11 cellular contexts compared by ENCODE assay signal in genomic region chr2:112579280-112579679, GRCh38. TPM values are rescaled to one million over a fixed set of nuclear protein-coding genes. Genes with fewer than 3 reads are reported as not detected.
A peak's percentile ranks its signal among the peaks of the same experiment; 100 is the strongest.
DNase-seq lines count a peak whose midpoint lies in the region; ATAC-seq, FAIRE-seq and TF ChIP-seq lines count a peak whose summit lies in the region.
"Had no signal": no experiment of that assay in that cellular context is flagged by ENCODE, and none has a peak within 500 bp of the region (broad histone marks: within the 10 kb centered on the region; RNA-seq: fewer than 3 reads in every experiment).

No MANE protein-coding gene starts in this region.

- DNase-seq in Caki2 (ENCODE audit: low read depth) (peak; percentile 78), NAMALWA (ENCODE audit: low spot score) (peak; percentile 33), GM12878 (ENCODE audit: low read depth, low spot score) (no peak), kidney tubule cell (ENCODE audit: low spot score) (peak; percentile 85), frontal cortex (ENCODE audit: low spot score in 2 of 2) (no peak), NCI-H82 treated with DMSO at 0.1 percent for 48 hours (lab: John Stamatoyannopoulos, UW; ENCODE audit: unreplicated experiment) (no peak), DMS114 treated with DMSO at 0.1 percent for 48 hours (lab: John Stamatoyannopoulos, UW; ENCODE audit: unreplicated experiment) (no peak)
- DNase-seq in stimulated activated CD4-positive, alpha-beta T cell treated with anti-CD3 and anti-CD28 coated beads, Interleukin-15, amount 100 ng/mL, for 24 hours: no peak
- DNase-seq: pancreas had no signal

- no peak overlapping the region for H3K4me3 ChIP-seq in GM12878
- H3K4me3 ChIP-seq: pancreas had no signal

- intact Hi-C loops in GM12878 (cut with micrococcal nuclease; ENCODE audit: unreplicated experiment): no loop called here

- H3K36me3 ChIP-seq in GM12878 (ENCODE audit: control insufficient read depth in 2 of 2, insufficient read depth in 2 of 2, low read length in 1 of 2): peaks cover 3 to 16% of the 10 kb centered on the region in 2 experiments

- no peak for TF ChIP-seq EP300 in GM12878 (IDR thresholded peaks at IDR 0.05; ENCODE audit: borderline replicate concordance in 1 of 2, control insufficient read depth in 1 of 2, low read depth in 2 of 2, low read length in 2 of 2)

- no peaks in the 10 kb centered on the region for H4K20me1 ChIP-seq in GM12878 (ENCODE audit: control insufficient read depth, insufficient read depth)

- no peak for FAIRE-seq in GM12878 (lab: Jason Lieb, UNC)
- no peak for FAIRE-seq in frontal cortex (lab: Jason Lieb, UNC)
- FAIRE-seq: islet of Langerhans, pancreas, TTC549 had no signal

- no peak overlapping the region for H2AFZ ChIP-seq in GM12878 (ENCODE audit: control insufficient read depth, low read depth, low read length)

- POLR2A ChIA-PET in GM12878 (lab: Charles Lee): no interaction called here

- H3K79me2 ChIP-seq in GM12878 (ENCODE audit: control insufficient read depth, insufficient read depth, low read length): no peaks in the 10 kb centered on the region

- no peaks in the 10 kb centered on the region for H3K9me3 ChIP-seq in GM12878 (replicated peaks; ENCODE audit: control insufficient read depth, insufficient read depth, low read length)
- H3K9me3 ChIP-seq: pancreas had no signal

- no peak overlapping the region for H3K4me2 ChIP-seq in GM12878 (ENCODE audit: control insufficient read depth, insufficient read depth)

- SMC1A ChIA-PET in GM12878 (lab: Charles Lee; ENCODE audit: uncharacterized antibody, unreplicated experiment): no interaction called here

- H3K9ac ChIP-seq in GM12878 (ENCODE audit: control insufficient read depth, insufficient read depth, low read length): no peak overlapping the region

- ATAC-seq in GM12878: no peak

- peaks cover 10% of the 10 kb centered on the region for H3K4me1 ChIP-seq in GM12878 (ENCODE audit: control insufficient read depth, insufficient read depth, low read length)

- BruUV-seq in GM12878 (replicated peaks; lab: Mats Ljungman, UMichigan): no TSS peak

- in situ Hi-C loops in Caki2 (cut with HindIII; ENCODE audit: low pct_unique_long_range_greater_than_20kb, low sequenced_read_pairs): no loop called here
- in situ Hi-C loops in GM12878 (cut with MboI): no loop called here

- no peak for TF ChIP-seq CTCF in GM12878 (IDR thresholded peaks at IDR 0.05 in 2 of 3, conservative IDR thresholded peaks at IDR 0.05 in 1 of 3; ENCODE audit: control insufficient read depth in 2 of 3, extremely low read depth in 1 of 3, insufficient read depth in 1 of 3, low read depth in 3 of 3, low read length in 3 of 3)

- H3K27me3 ChIP-seq in GM12878 (replicated peaks in 1 of 2; ENCODE audit: control insufficient read depth in 2 of 2, insufficient read depth in 2 of 2, low read length in 1 of 2): no peaks in the 10 kb centered on the region
- H3K27me3 ChIP-seq: pancreas had no signal

- H3K27ac ChIP-seq in GM12878 (ENCODE audit: control insufficient read depth, insufficient read depth): no peak overlapping the region
- H3K27ac ChIP-seq: pancreas had no signal

- CTCF ChIA-PET in GM12878 (lab: Yijun Ruan, JAX): no interaction called here

- no peak for TF ChIP-seq POLR2A in GM12878 (IDR thresholded peaks at IDR 0.05; ENCODE audit: low read depth, low read length)

- RAD21 ChIA-PET in GM12878 (lab: Charles Lee; ENCODE audit: unreplicated experiment): no interaction called here

- no peak for TF ChIP-seq RAD21 in GM12878 (IDR thresholded peaks at IDR 0.05; ENCODE audit: insufficient read depth, low read depth, low read length)

TF ChIP-seq in GM12878, 131 proteins besides CTCF, POLR2A, EP300 and RAD21:
- no peak for TF ChIP-seq RBBP5 (conservative IDR thresholded peaks at IDR 0.05)
- 0 out of 2 replicates have a peak, but pooled peaks have one; percentile 38 for TF ChIP-seq ATF7 (IDR thresholded peaks at IDR 0.05; ENCODE audit: low read depth)

RNA-seq across cellular contexts. Expression of gene CHCHD5, which starts 5.1 kb away (rescaled TPM):
- total RNA-seq in Caki2 (2014; rRNA removed; shearing (Covaris generic); ENCODE audit: low replicate concordance): 26.0 and 36.0 TPM in 2 replicates
- 9.8 and 9.9 TPM in 2 replicates for total RNA-seq in GM12878 (2013; cell fraction: nucleolus; rRNA removed)
- total RNA-seq in GM12878 (2014; rRNA removed) (25.7 and 37.2 TPM in 2 replicates), GM12878 (2014; rRNA removed; fragmentation: Illumina TruSeq; extraction: Trizol) (21.5 and 22.9 TPM in 2 replicates), GM12878 (2021) (40.6 and 43.1 TPM in 2 replicates), frontal cortex (3.3 TPM)
- polyA plus RNA-seq in GM12878 (2011; ENCODE audit: low read depth): 46.5 TPM
- polyA plus RNA-seq in GM12878 (2011; rRNA removed) (10.0 and 18.5 TPM in 2 replicates), GM12878 (2014; fragmentation: Illumina TruSeq; extraction: Trizol) (2.7 and 16.4 TPM in 2 replicates), GM12878 (2014; fragmentation: Nextera tagmentation; extraction: Ambion mirVana) (10 to 100 TPM; 65.1 to 85.6 TPM), GM12878 (2014; rRNA removed) (47.4 and 56.8 TPM in 2 replicates), GM12878 (2016; fragmentation: Nextera tagmentation; extraction: Ambion mirVana) (100 to 1,000 TPM; 104 to 118 TPM)
- polyA plus RNA-seq in GM12878 (2011; cell fraction: cytosol; rRNA removed): 40.1 and 40.5 TPM in 2 replicates
- 25.8 and 29.2 TPM in 2 replicates for polyA plus RNA-seq in GM12878 (2011; cell fraction: nucleus; rRNA removed)
- polyA plus RNA-seq in GM12878 (2012): 52.2 and 53.0 TPM in 2 replicates
- 5.1 and 8.6 TPM in 2 replicates for polyA minus RNA-seq in GM12878 (2011; rRNA and poly(A)+ RNA removed)
- 2.8 and 6.3 TPM in 2 replicates for polyA minus RNA-seq in GM12878 (2011; cell fraction: cytosol; rRNA and poly(A)+ RNA removed)
- polyA minus RNA-seq in GM12878 (2011; cell fraction: nucleus; rRNA and poly(A)+ RNA removed): 3.5 and 5.1 TPM in 2 replicates

RNA-seq across cellular contexts. Expression of gene POLR1B, which starts 37.0 kb away (rescaled TPM):
- total RNA-seq in Caki2 (2014; rRNA removed; shearing (Covaris generic); ENCODE audit: low replicate concordance): 19.3 and 20.9 TPM in 2 replicates
- total RNA-seq in GM12878 (2013; cell fraction: nucleolus; rRNA removed): 43.8 and 53.7 TPM in 2 replicates
- 30.1 and 31.2 TPM in 2 replicates for total RNA-seq in GM12878 (2014; rRNA removed)
- 36.7 and 37.8 TPM in 2 replicates for total RNA-seq in GM12878 (2014; rRNA removed; fragmentation: Illumina TruSeq; extraction: Trizol)
- 45.1 and 55.8 TPM in 2 replicates for total RNA-seq in GM12878 (2021)
- 12.6 TPM for polyA plus RNA-seq in GM12878 (2011; ENCODE audit: low read depth)
- 35.7 and 38.6 TPM in 2 replicates for polyA plus RNA-seq in GM12878 (2011; rRNA removed)
- 28.7 and 33.2 TPM in 2 replicates for polyA plus RNA-seq in GM12878 (2011; cell fraction: cytosol; rRNA removed)
- 21.1 and 36.1 TPM in 2 replicates for polyA plus RNA-seq in GM12878 (2011; cell fraction: nucleus; rRNA removed)
- 12.6 and 16.2 TPM in 2 replicates for polyA plus RNA-seq in GM12878 (2012)
- 33.6 and 37.9 TPM in 2 replicates for polyA plus RNA-seq in GM12878 (2014; fragmentation: Illumina TruSeq; extraction: Trizol)
- polyA plus RNA-seq in GM12878 (2014; fragmentation: Nextera tagmentation; extraction: Ambion mirVana): 10 to 100 TPM; 13.4 to 14.3 TPM
- 27.4 and 36.1 TPM in 2 replicates for polyA plus RNA-seq in GM12878 (2014; rRNA removed)
- 10 to 100 TPM; 46.7 to 47.2 TPM for polyA plus RNA-seq in GM12878 (2016; fragmentation: Nextera tagmentation; extraction: Ambion mirVana)
- 88.5 and 101 TPM in 2 replicates for polyA minus RNA-seq in GM12878 (2011; rRNA and poly(A)+ RNA removed)
- 32.0 and 36.5 TPM in 2 replicates for polyA minus RNA-seq in GM12878 (2011; cell fraction: cytosol; rRNA and poly(A)+ RNA removed)
- 19.5 and 30.7 TPM in 2 replicates for polyA minus RNA-seq in GM12878 (2011; cell fraction: nucleus; rRNA and poly(A)+ RNA removed)
- 33.0 TPM for total RNA-seq in frontal cortex

Comparison
In these comparisons a context has a peak if more than half of its experiments do, and no peak if none do; other contexts are left out.
1. DNase-seq: peak in Caki2 (single experiment), NAMALWA (single experiment) and kidney tubule cell (single experiment); none in GM12878 (single experiment), stimulated activated CD4-positive, alpha-beta T cell treated with anti-CD3 and anti-CD28 coated beads, Interleukin-15, amount 100 ng/mL, for 24 hours (single experiment), frontal cortex (0 of 2), NCI-H82 treated with DMSO at 0.1 percent for 48 hours (single experiment) and DMS114 treated with DMSO at 0.1 percent for 48 hours (single experiment).